ENCODE assay signal across 2 cellular contexts in genomic region chr19:3605361-3605760, GRCh38.
TF ChIP-seq lines count a peak whose summit lies in the region.

No MANE protein-coding gene starts in this region.

TF ChIP-seq in GM12891, 5 proteins besides CTCF, POLR2A, EP300 and RAD21:
- TF ChIP-seq TAF1 (IDR thresholded peaks at IDR 0.05; ENCODE audit: low read depth, low read length) (no peak), SPI1 (IDR thresholded peaks at IDR 0.05; ENCODE audit: low read depth, low read length) (no peak), POU2F2 (IDR thresholded peaks at IDR 0.05; ENCODE audit: low read depth, low read length) (no peak), POLR2AphosphoS5 (IDR thresholded peaks at IDR 0.05; ENCODE audit: low read depth, low read length) (no peak), PAX5 (IDR thresholded peaks at IDR 0.05; ENCODE audit: insufficient read depth, low read length, severe bottlenecking) (no peak)
TF ChIP-seq in GM12891: peak in this region for 0.

TF ChIP-seq in HepG2, 621 proteins besides CTCF, POLR2A, EP300 and RAD21:
- peak; percentile 14 for TF ChIP-seq ZNF282 (IDR thresholded peaks at IDR 0.05; ENCODE audit: partially characterized antibody)
- TF ChIP-seq RARG (CRISPR knock-in tag; IDR thresholded peaks at IDR 0.05; ENCODE audit: low read depth): no peak
- peak; percentile 6; the same call in 1 of the 2 replicates for TF ChIP-seq FOXK2 (IDR thresholded peaks at IDR 0.05)
- no peak for TF ChIP-seq KLF9 (CRISPR knock-in tag; IDR thresholded peaks at IDR 0.05; ENCODE audit: low read depth)
- no peak for TF ChIP-seq PHB2 (IDR thresholded peaks at IDR 0.05; ENCODE audit: partially characterized antibody)
- peak; percentile 33; the same call in 1 of the 2 replicates for TF ChIP-seq ZNF646 (CRISPR knock-in tag; IDR thresholded peaks at IDR 0.05)
- 0 out of 2 replicates have a peak, but pooled peaks have one; percentile 26 for TF ChIP-seq PLRG1 (conservative IDR thresholded peaks at IDR 0.05)
- TF ChIP-seq ZNF414 (CRISPR knock-in tag; IDR thresholded peaks at IDR 0.05): no peak
